ENCODE assay signal across 18 cellular contexts in genomic region chr2:8607591-8607990, GRCh38.
DNase-seq lines count a peak whose midpoint lies in the region; ATAC-seq, FAIRE-seq and TF ChIP-seq lines count a peak whose summit lies in the region.
"Had no signal": no experiment of that assay in that cellular context is flagged by ENCODE, and none has a peak within 500 bp of the region (broad histone marks: within the 10 kb centered on the region; RNA-seq: fewer than 3 reads in every experiment).

No MANE protein-coding gene starts in this region.

- BruUV-seq in A673 (replicated peaks; lab: Mats Ljungman, UMichigan) = no TSS peak

- H3K18ac ChIP-seq in mesenchymal stem cell (ENCODE audit: low read depth in 1 of 2, low read length in 2 of 2) = no peak overlapping the region

- H3K79me1 ChIP-seq in mesenchymal stem cell (replicated peaks; ENCODE audit: low read length, poor library complexity, severe bottlenecking) = no peaks in the 10 kb centered on the region

- H3K27ac ChIP-seq in astrocyte (ENCODE audit: low read depth, low read length) = peak overlapping the region; percentile 36
- no peak overlapping the region for H3K27ac ChIP-seq in mesenchymal stem cell (ENCODE audit: low read length, poor library complexity, severe bottlenecking)
- H3K27ac ChIP-seq in A673 (ENCODE audit: low read depth, low read length, poor library complexity, severe bottlenecking) = no peak overlapping the region
- H3K27ac ChIP-seq in CD8-positive, alpha-beta memory T cell (ENCODE audit: low read depth, low read length) = no peak overlapping the region

- H3K4me3 ChIP-seq in astrocyte (ENCODE audit: insufficient read depth, low read depth, low read length) (no peak overlapping the region), mesenchymal stem cell (ENCODE audit: insufficient read depth in 1 of 2, low read depth in 1 of 2, low read length in 2 of 2) (no peak overlapping the region), A673 (ENCODE audit: low read depth, low read length, poor library complexity, severe bottlenecking) (no peak overlapping the region)
- no peak overlapping the region for H3K4me3 ChIP-seq in CD8-positive, alpha-beta memory T cell (ENCODE audit: low read length)

- no peak overlapping the region for H2BK12ac ChIP-seq in mesenchymal stem cell (ENCODE audit: low read length in 2 of 2)

- FAIRE-seq in astrocyte (lab: Jason Lieb, UNC) = no peak
- FAIRE-seq: HepG2, kidney had no signal

- H3K4me2 ChIP-seq in astrocyte (ENCODE audit: low read length) (peak overlapping the region; percentile 28), mesenchymal stem cell (ENCODE audit: low read length, poor library complexity, severe bottlenecking) (no peak overlapping the region)

- peak overlapping the region; percentile 43 for H4K91ac ChIP-seq in mesenchymal stem cell (ENCODE audit: low read length)

- DNase-seq in AG08396 (ENCODE audit: low spot score) (peak; percentile 45), GM04503 (ENCODE audit: low read depth) (peak; percentile 79), astrocyte (ENCODE audit: low read depth) (peak; percentile 91), mesenchymal stem cell (peak; percentile 29), A673 (ENCODE audit: low spot score) (no peak)
- no peak for DNase-seq in stimulated activated CD8-positive, alpha-beta memory T cell treated with anti-CD3 and anti-CD28 coated beads, Interleukin-4, amount 100 ng/mL, for 48 hours
- no peak for DNase-seq in CD8-positive, alpha-beta memory T cell
- DNase-seq: anterior cingulate cortex; COR-L47; effector CD8-positive, alpha-beta T cell; kidney; NCI-H1105 treated with DMSO at 0.1 percent for 48 hours; NCI-H510A treated with DMSO at 0.1 percent for 48 hours; right cardiac atrium; SHP77 treated with DMSO at 0.1 percent for 48 hours had no signal

- H3K27me3 ChIP-seq in astrocyte (ENCODE audit: insufficient read depth, low read length) (no peaks in the 10 kb centered on the region), mesenchymal stem cell (ENCODE audit: control insufficient read depth in 1 of 2, insufficient read depth in 1 of 2, low read length in 2 of 2) (peaks cover 0 to 12% of the 10 kb centered on the region in 2 experiments), A673 (replicated peaks; ENCODE audit: insufficient read depth, low read depth, low read length, poor library complexity) (no peaks in the 10 kb centered on the region)
- H3K27me3 ChIP-seq in CD8-positive, alpha-beta memory T cell (ENCODE audit: insufficient read depth, low read length, poor library complexity, severe bottlenecking) = no peaks in the 10 kb centered on the region

- H3K27me3 Mint-ChIP-seq in astrocyte (ENCODE audit: low read depth, unreplicated experiment) = peaks cover 21% of the 10 kb centered on the region
- no peaks in the 10 kb centered on the region for H3K27me3 Mint-ChIP-seq in CD8-positive, alpha-beta memory T cell

- H3K4me1 Mint-ChIP-seq in astrocyte (ENCODE audit: low read depth, unreplicated experiment) = peaks cover 29% of the 10 kb centered on the region
- peaks cover 11 to 20% (median 16%) of the 10 kb centered on the region in 3 donors for H3K4me1 Mint-ChIP-seq in CD8-positive, alpha-beta memory T cell

- H2BK15ac ChIP-seq in mesenchymal stem cell (ENCODE audit: low read depth, poor library complexity, severe bottlenecking) = no peak overlapping the region

- H3K9me3 ChIP-seq in astrocyte (ENCODE audit: insufficient read depth, low read depth, low read length) = no peaks in the 10 kb centered on the region
- peaks cover 2% of the 10 kb centered on the region for H3K9me3 ChIP-seq in mesenchymal stem cell (ENCODE audit: control insufficient read depth, low read length)
- no peaks in the 10 kb centered on the region for H3K9me3 ChIP-seq in A673 (ENCODE audit: low read depth, low read length, poor library complexity, severe bottlenecking)
- H3K9me3 ChIP-seq in CD8-positive, alpha-beta memory T cell (ENCODE audit: low read length) = no peaks in the 10 kb centered on the region

- no peaks in the 10 kb centered on the region for H3K79me2 ChIP-seq in astrocyte (ENCODE audit: insufficient read depth, low read length)

- TF ChIP-seq CTCF in astrocyte (IDR thresholded peaks at IDR 0.05; ENCODE audit: insufficient read depth, low read depth, low read length) (no peak), A673 (conservative IDR thresholded peaks at IDR 0.05; ENCODE audit: low read depth, low read length) (no peak)

- no peak overlapping the region for H3K4ac ChIP-seq in mesenchymal stem cell (ENCODE audit: low read depth in 1 of 2, low read length in 2 of 2)

- H3K4me1 ChIP-seq in astrocyte (ENCODE audit: insufficient read depth, low read length) (peaks cover 17% of the 10 kb centered on the region), mesenchymal stem cell (ENCODE audit: control insufficient read depth, insufficient read depth, low read depth, low read length) (peaks cover 5% of the 10 kb centered on the region), A673 (ENCODE audit: insufficient read depth, low read length, poor library complexity, severe bottlenecking) (no peaks in the 10 kb centered on the region)
- H3K4me1 ChIP-seq in CD8-positive, alpha-beta memory T cell (ENCODE audit: insufficient read depth, low read length) = peaks cover 3% of the 10 kb centered on the region

- peak overlapping the region; percentile 30 for H3K4me3 Mint-ChIP-seq in astrocyte (ENCODE audit: unreplicated experiment)
- no peak overlapping the region for H3K4me3 Mint-ChIP-seq in CD8-positive, alpha-beta memory T cell
- H3K4me3 Mint-ChIP-seq: nephron had no signal

- POLR2A ChIA-PET in A673 (lab: Charles Lee; ENCODE audit: low non-redundant PET) = no interaction called here
- POLR2A ChIA-PET in CD8-positive, alpha-beta memory T cell (lab: Charles Lee) = no interaction called here

- H2AK5ac ChIP-seq in mesenchymal stem cell (ENCODE audit: low read length, severe bottlenecking) = peak overlapping the region; percentile 32

- H2AFZ ChIP-seq in astrocyte (ENCODE audit: low read depth, low read length) (no peak overlapping the region), mesenchymal stem cell (ENCODE audit: low read depth, low read length) (no peak overlapping the region)

- no peak overlapping the region for H2BK5ac ChIP-seq in mesenchymal stem cell (ENCODE audit: low read depth, low read length, poor library complexity, severe bottlenecking)

- H3K9ac ChIP-seq in astrocyte (ENCODE audit: low read length) = no peak overlapping the region
- H3K9ac ChIP-seq in mesenchymal stem cell (ENCODE audit: low read length) = no peak overlapping the region

- CTCF ChIA-PET in A673 (lab: Charles Lee) = interaction anchor here (0.6 kb wide), 1 partner anchor 323 kb away, joined by 3 read pairs; no protein-coding TSS in a partner anchor
- CTCF ChIA-PET in CD8-positive, alpha-beta memory T cell (lab: Charles Lee) = no interaction called here

- H3K36me3 Mint-ChIP-seq in astrocyte (ENCODE audit: low read depth, unreplicated experiment) = no peaks in the 10 kb centered on the region
- peaks cover 0 to 4% (median 0%) of the 10 kb centered on the region in 3 donors for H3K36me3 Mint-ChIP-seq in CD8-positive, alpha-beta memory T cell

- WGBS in mesenchymal stem cell = 73% methylated on average over 4 of the region's 5 CpGs

- no peak overlapping the region for H3K14ac ChIP-seq in mesenchymal stem cell (ENCODE audit: low read length in 2 of 2)

- H3K9me3 Mint-ChIP-seq in astrocyte (ENCODE audit: unreplicated experiment) = peaks cover 7% of the 10 kb centered on the region
- H3K9me3 Mint-ChIP-seq in CD8-positive, alpha-beta memory T cell = peaks cover 0 to 5% (median 0%) of the 10 kb centered on the region in 5 donors

- H3K36me3 ChIP-seq in astrocyte (ENCODE audit: insufficient read depth, low read length) (no peaks in the 10 kb centered on the region), mesenchymal stem cell (ENCODE audit: control insufficient read depth in 1 of 2, insufficient read depth in 2 of 2, low read depth in 1 of 2, low read length in 2 of 2) (no peaks in the 10 kb centered on the region), A673 (ENCODE audit: insufficient read depth, low read length, poor library complexity, severe bottlenecking) (no peaks in the 10 kb centered on the region)
- H3K36me3 ChIP-seq in CD8-positive, alpha-beta memory T cell (ENCODE audit: insufficient read depth, low read length) = no peaks in the 10 kb centered on the region

- no peak overlapping the region for H2BK120ac ChIP-seq in mesenchymal stem cell (ENCODE audit: low read depth, low read length)

- H3K23ac ChIP-seq in mesenchymal stem cell (ENCODE audit: low read length in 2 of 2) = no peak overlapping the region

- no peak for ATAC-seq in GM21423 (IDR thresholded peaks at IDR 0.05; ENCODE audit: unreplicated experiment)
- ATAC-seq: HepG2, right cardiac atrium had no signal

- intact Hi-C loops in A673 (cut with micrococcal nuclease; ENCODE audit: unreplicated experiment) = no loop called here

- no peak overlapping the region for H4K8ac ChIP-seq in mesenchymal stem cell (ENCODE audit: low read length)

- no peaks in the 10 kb centered on the region for H4K20me1 ChIP-seq in astrocyte (ENCODE audit: insufficient read depth, low read length)

- H3K27ac Mint-ChIP-seq in astrocyte (ENCODE audit: unreplicated experiment) = no peak overlapping the region
- no peak overlapping the region for H3K27ac Mint-ChIP-seq in CD8-positive, alpha-beta memory T cell

Comparison
In these comparisons a context has a peak if more than half of its experiments do, and no peak if none do; other contexts are left out.
1. DNase-seq: peak in AG08396 (single experiment), GM04503 (single experiment), astrocyte (single experiment) and mesenchymal stem cell (single experiment); none in A673 (single experiment), stimulated activated CD8-positive, alpha-beta memory T cell treated with anti-CD3 and anti-CD28 coated beads, Interleukin-4, amount 100 ng/mL, for 48 hours (single experiment) and CD8-positive, alpha-beta memory T cell (0 of 5).